8 cellular contexts compared by ENCODE assay signal in genomic region chr17:31373150-31374082, GRCh38. TPM values are rescaled to one million over a fixed set of nuclear protein-coding genes. Genes with fewer than 3 reads are reported as not detected.
A peak's percentile ranks its signal among the peaks of the same experiment; 100 is the strongest.
DNase-seq lines count a peak whose midpoint lies in the region; ATAC-seq, FAIRE-seq and TF ChIP-seq lines count a peak whose summit lies in the region.

No MANE protein-coding gene starts in this region.

- H3K4me1 Mint-ChIP-seq in endothelial cell (ENCODE audit: unreplicated experiment), result no peaks in the 10 kb centered on the region

- CTCF ChIA-PET in BJ (lab: Yijun Ruan, JAX), result interaction anchor here (0.7 to 2.2 kb wide), 12 partner anchors 9 to 380 kb away, joined by 3 to 8 read pairs (median 3); no protein-coding TSS in a partner anchor

- DNase-seq in BJ (ENCODE audit: low read depth) (peak; percentile 17), GM18507 (ENCODE audit: extremely low spot score, insufficient read length, low read depth) (no peak), NCI-H524 (lab: John Stamatoyannopoulos, UW) (peak; percentile 53 to 81), astrocyte of the spinal cord (ENCODE audit: low read depth, low spot score) (peak; percentile 71), inferior parietal cortex (ENCODE audit: extremely low spot score) (peak; percentile 88), tibial artery (no peak), endothelial cell (ENCODE audit: low spot score) (no peak)

- intact Hi-C loops in tibial artery (cut with DNase I; ENCODE audit: low total_unique reads), result loop anchor here (10.0 kb wide), 1 partner anchor 1931 kb away; no protein-coding TSS in a partner anchor

- peak; percentile 92 for FAIRE-seq in GM18507 (lab: Jason Lieb, UNC)

- no peak overlapping the region for H3K27ac ChIP-seq in tibial artery

- H3K9me3 ChIP-seq in tibial artery, result no peaks in the 10 kb centered on the region

- no peaks in the 10 kb centered on the region for H3K27me3 Mint-ChIP-seq in endothelial cell (ENCODE audit: unreplicated experiment)

- H3K36me3 ChIP-seq in BJ (ENCODE audit: control insufficient read depth, insufficient read depth, low read length) (0 out of 2 replicates have a peak, but pooled peaks cover 1% of the 10 kb centered on the region), tibial artery (peaks cover 0 to 27% (median 21%) of the 10 kb centered on the region in 3 donors)

- peaks cover 7% of the 10 kb centered on the region for H3K36me3 Mint-ChIP-seq in endothelial cell (ENCODE audit: low read depth, unreplicated experiment)

- POLR2A ChIA-PET in BJ (lab: Charles Lee), result no interaction called here

- H3K4me1 ChIP-seq in tibial artery, result no peaks in the 10 kb centered on the region

- in situ Hi-C loops in astrocyte of the spinal cord (cut with HindIII; ENCODE audit: low sequenced_read_pairs), result no loop called here

- TF ChIP-seq CTCF in BJ (IDR thresholded peaks at IDR 0.05; ENCODE audit: insufficient read depth, low read depth, low read length), result peak; percentile 70
- peak; percentile 66 for TF ChIP-seq CTCF in astrocyte of the spinal cord (IDR thresholded peaks at IDR 0.05; ENCODE audit: low read depth, low read length)
- peak; percentile 28 to 50 for TF ChIP-seq CTCF in tibial artery (IDR thresholded peaks at IDR 0.05)
- no peak for TF ChIP-seq CTCF in endothelial cell (IDR thresholded peaks at IDR 0.05; ENCODE audit: unreplicated experiment)

- H3K4me3 ChIP-seq in BJ (ENCODE audit: low read depth, low read length), result no peak overlapping the region
- no peak overlapping the region for H3K4me3 ChIP-seq in astrocyte of the spinal cord (ENCODE audit: low read depth, low read length)
- H3K4me3 ChIP-seq in tibial artery, result no peak overlapping the region

- no peak overlapping the region for H3K4me3 Mint-ChIP-seq in endothelial cell (ENCODE audit: unreplicated experiment)

- H3K9me3 Mint-ChIP-seq in endothelial cell (ENCODE audit: unreplicated experiment), result no peaks in the 10 kb centered on the region

- no peak for ATAC-seq in GM18870 (IDR thresholded peaks at IDR 0.05; ENCODE audit: unreplicated experiment)

- no peak overlapping the region for H3K27ac Mint-ChIP-seq in endothelial cell (ENCODE audit: unreplicated experiment)

- H3K27me3 ChIP-seq in BJ (ENCODE audit: control insufficient read depth, insufficient read depth, low read length), result no peaks in the 10 kb centered on the region
- no peaks in the 10 kb centered on the region for H3K27me3 ChIP-seq in tibial artery

RNA-seq across cellular contexts. Expression of gene RAB11FIP4, which starts 18.1 kb away (rescaled TPM):
- polyA plus RNA-seq in BJ (2011; rRNA removed), result 0.02 and 0.15 TPM in 2 replicates
- 0.09 and 0.41 TPM in 2 replicates for polyA minus RNA-seq in BJ (2011; rRNA and poly(A)+ RNA removed)
- 0.92 TPM for total RNA-seq in endothelial cell (ENCODE audit: unreplicated experiment)

RNA-seq across cellular contexts. Expression of gene EVI2A, which starts 52.0 kb away (rescaled TPM):
- 0.21 and 0.49 TPM in 2 replicates for polyA plus RNA-seq in BJ (2011; rRNA removed)
- 0.14 TPM in 1 of 2 replicates, not detected in the other for polyA minus RNA-seq in BJ (2011; rRNA and poly(A)+ RNA removed)
- not detected for total RNA-seq in endothelial cell (ENCODE audit: unreplicated experiment)

RNA-seq across cellular contexts. Expression of gene EVI2B, which starts 59.6 kb away (rescaled TPM):
- polyA plus RNA-seq in BJ (2011; rRNA removed), result 0.12 and 0.43 TPM in 2 replicates
- polyA minus RNA-seq in BJ (2011; rRNA and poly(A)+ RNA removed), result 0.21 TPM in 1 of 2 replicates, not detected in the other
- not detected for total RNA-seq in endothelial cell (ENCODE audit: unreplicated experiment)

Comparison
In these comparisons a context has a peak if more than half of its experiments do, and no peak if none do; other contexts are left out.
1. DNase-seq: peak in BJ (single experiment), NCI-H524 (2 of 2), astrocyte of the spinal cord (single experiment) and inferior parietal cortex (single experiment); none in GM18507 (single experiment), tibial artery (0 of 2) and endothelial cell (single experiment).